8 cellular contexts compared by ENCODE assay signal in genomic region chr2:37670378-37671012, GRCh38. TPM values are rescaled to one million over a fixed set of nuclear protein-coding genes. Genes with fewer than 3 reads are reported as not detected.
DNase-seq lines count a peak whose midpoint lies in the region; ATAC-seq and TF ChIP-seq lines count a peak whose summit lies in the region.

No MANE protein-coding gene starts in this region.

- DNase-seq in activated CD8-positive, alpha-beta memory T cell treated with anti-CD3 and anti-CD28 coated beads, Interleukin-2, amount 10 ng/mL, durations not matched to agents 7 days and 5 days = no peak
- DNase-seq in activated CD8-positive, alpha-beta memory T cell treated with anti-CD3 and anti-CD28 coated beads, Interleukin-2, amount 50 U/mL, for 48 hours = no peak
- DNase-seq in lower leg skin (ENCODE audit: low spot score in 2 of 2) = no peak
- no peak for DNase-seq in type B pancreatic cell (ENCODE audit: extremely low spot score, unreplicated experiment)
- DNase-seq in anterior cingulate cortex (lab: John Stamatoyannopoulos, UW) = no peak
- DNase-seq in SHP77 treated with DMSO at 0.1 percent for 48 hours (lab: John Stamatoyannopoulos, UW) = no peak

- intact Hi-C loops in lower leg skin (cut with DNase I; ENCODE audit: low total_unique reads) = no loop called here

- H3K4me3 ChIP-seq in lower leg skin (ENCODE audit: low read depth, poor library complexity, severe bottlenecking) = peak overlapping the region; percentile 44

- no peak for TF ChIP-seq POLR2A in lower leg skin (IDR thresholded peaks at IDR 0.05)

- WGBS in lower leg skin, 2 donors = 16 to 20% methylated on average over 12 of the region's 12 CpGs

- ATAC-seq in activated CD8-positive, alpha-beta memory T cell treated with anti-CD3 and anti-CD28 coated beads, Interleukin-2, amount 10 ng/mL, durations not matched to agents 7 days and 5 days = no peak
- ATAC-seq in GM21737 (IDR thresholded peaks at IDR 0.05; ENCODE audit: unreplicated experiment) = no peak

- peaks cover 19% of the 10 kb centered on the region for H3K36me3 Mint-ChIP-seq in activated CD8-positive, alpha-beta memory T cell treated with anti-CD3 and anti-CD28 coated beads, Interleukin-2, amount 10 ng/mL, durations not matched to agents 7 days and 5 days
- H3K36me3 Mint-ChIP-seq in brain = peaks cover 7% of the 10 kb centered on the region
- peaks cover 8% of the 10 kb centered on the region for H3K36me3 Mint-ChIP-seq in type B pancreatic cell

- no peaks in the 10 kb centered on the region for H3K9me3 Mint-ChIP-seq in activated CD8-positive, alpha-beta memory T cell treated with anti-CD3 and anti-CD28 coated beads, Interleukin-2, amount 10 ng/mL, durations not matched to agents 7 days and 5 days (ENCODE audit: low read depth)
- H3K9me3 Mint-ChIP-seq in brain (no peaks in the 10 kb centered on the region), type B pancreatic cell (no peaks in the 10 kb centered on the region)

- peak overlapping the region; percentile 86 for H3K4me3 Mint-ChIP-seq in activated CD8-positive, alpha-beta memory T cell treated with anti-CD3 and anti-CD28 coated beads, Interleukin-2, amount 10 ng/mL, durations not matched to agents 7 days and 5 days
- H3K4me3 Mint-ChIP-seq in brain (peak overlapping the region; percentile 88 to 96 (median 94)), type B pancreatic cell (peak overlapping the region; percentile 89)

- CTCF ChIA-PET in activated CD8-positive, alpha-beta memory T cell treated with anti-CD3 and anti-CD28 coated beads, Interleukin-2, amount 10 ng/mL, durations not matched to agents 7 days and 5 days (lab: Charles Lee) = interaction anchor here (0.7 to 2.9 kb wide), 17 partner anchors 8 to 274 kb away, joined by 3 to 14 read pairs (median 3); no protein-coding TSS in a partner anchor

- H3K4me1 Mint-ChIP-seq in activated CD8-positive, alpha-beta memory T cell treated with anti-CD3 and anti-CD28 coated beads, Interleukin-2, amount 10 ng/mL, durations not matched to agents 7 days and 5 days = peaks cover 44% of the 10 kb centered on the region
- H3K4me1 Mint-ChIP-seq in brain (peaks cover 72% of the 10 kb centered on the region), type B pancreatic cell (ENCODE audit: unreplicated experiment) (peaks cover 35% of the 10 kb centered on the region)

- no peak for TF ChIP-seq CTCF in brain (conservative IDR thresholded peaks at IDR 0.05)
- TF ChIP-seq CTCF in lower leg skin (IDR thresholded peaks at IDR 0.05) = no peak
- TF ChIP-seq CTCF in type B pancreatic cell (conservative IDR thresholded peaks at IDR 0.05) = no peak

- peak overlapping the region; percentile 84 for H3K27ac Mint-ChIP-seq in activated CD8-positive, alpha-beta memory T cell treated with anti-CD3 and anti-CD28 coated beads, Interleukin-2, amount 10 ng/mL, durations not matched to agents 7 days and 5 days
- H3K27ac Mint-ChIP-seq in brain (peak overlapping the region; percentile 85 to 98 (median 94)), type B pancreatic cell (peak overlapping the region; percentile 89)

- no peaks in the 10 kb centered on the region for H3K27me3 Mint-ChIP-seq in activated CD8-positive, alpha-beta memory T cell treated with anti-CD3 and anti-CD28 coated beads, Interleukin-2, amount 10 ng/mL, durations not matched to agents 7 days and 5 days
- peaks cover 15% of the 10 kb centered on the region for H3K27me3 Mint-ChIP-seq in brain
- peaks cover 11% of the 10 kb centered on the region for H3K27me3 Mint-ChIP-seq in type B pancreatic cell

RNA-seq across cellular contexts. Expression of gene CDC42EP3, which starts 0.9 kb away (rescaled TPM):
- total RNA-seq in activated CD8-positive, alpha-beta memory T cell treated with anti-CD3 and anti-CD28 coated beads, Interleukin-2, amount 10 ng/mL, durations not matched to agents 7 days and 5 days = 10 to 100 TPM; 27.6 to 32.5 TPM
- 25.9 TPM for polyA plus RNA-seq in brain (ENCODE audit: insufficient read depth, low read depth, low replicate concordance)
- 10 to 100 TPM; 14.0 to 42.6 (median 28.7) TPM for total RNA-seq in lower leg skin
- 43.7 and 65.4 TPM in 2 replicates for total RNA-seq in type B pancreatic cell (ENCODE audit: low replicate concordance)
